Comparison of ENCODE assay signal across 9 cellular contexts in the genomic region with DNA sequence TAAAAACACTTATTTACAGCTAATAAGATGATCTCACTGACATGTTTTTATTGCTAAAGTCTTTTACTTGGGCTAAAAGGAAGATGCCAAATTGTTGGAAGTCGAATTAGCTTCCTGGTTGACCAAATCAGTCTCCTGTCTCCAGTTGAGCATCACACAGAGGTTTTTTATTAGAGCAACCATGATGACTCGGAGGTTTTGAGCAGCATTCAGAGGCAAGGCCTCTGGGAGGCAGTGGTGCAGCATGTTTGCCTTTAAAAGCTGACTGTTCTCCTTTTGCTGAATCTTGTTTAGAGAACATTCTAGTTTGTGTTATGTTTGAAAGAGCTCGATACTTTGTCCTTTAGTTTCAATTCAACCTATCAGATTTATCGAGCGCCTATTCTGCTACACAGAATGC. TPM values are rescaled to one million over a fixed set of nuclear protein-coding genes. Genes with fewer than 3 reads are reported as not detected.
DNase-seq lines count a peak whose midpoint lies in the region; TF ChIP-seq lines count a peak whose summit lies in the region.
"Had no signal": no experiment of that assay in that cellular context is flagged by ENCODE, and none has a peak within 500 bp of the region (broad histone marks: within the 10 kb centered on the region; RNA-seq: fewer than 3 reads in every experiment).

No MANE protein-coding gene starts in this region.

- peaks cover 34% of the 10 kb centered on the region for H3K27me3 Mint-ChIP-seq in activated CD4-positive, alpha-beta memory T cell treated with anti-CD3 and anti-CD28 coated beads, Interleukin-2, amount 10 ng/mL, durations not matched to agents 7 days and 5 days

- no peaks in the 10 kb centered on the region for H3K36me3 Mint-ChIP-seq in activated CD4-positive, alpha-beta memory T cell treated with anti-CD3 and anti-CD28 coated beads, Interleukin-2, amount 10 ng/mL, durations not matched to agents 7 days and 5 days (ENCODE audit: low read depth)

- no peaks in the 10 kb centered on the region for H3K9me3 Mint-ChIP-seq in activated CD4-positive, alpha-beta memory T cell treated with anti-CD3 and anti-CD28 coated beads, Interleukin-2, amount 10 ng/mL, durations not matched to agents 7 days and 5 days

- H3K4me1 Mint-ChIP-seq in activated CD4-positive, alpha-beta memory T cell treated with anti-CD3 and anti-CD28 coated beads, Interleukin-2, amount 10 ng/mL, durations not matched to agents 7 days and 5 days = peaks cover 6% of the 10 kb centered on the region

- no peak overlapping the region for H3K4me3 ChIP-seq in GM06990 (replicated peaks; ENCODE audit: low read depth, low read length)
- H3K4me3 ChIP-seq in dorsolateral prefrontal cortex = peak overlapping the region in 57 of 59 donors; percentile 4 to 87 (median 77)

- TF ChIP-seq CTCF in GM06990 (IDR thresholded peaks at IDR 0.05; ENCODE audit: insufficient read depth, low read length, poor library complexity, severe bottlenecking) = peak; percentile 23
- peak; percentile 22 to 81 (median 58) for TF ChIP-seq CTCF in dorsolateral prefrontal cortex (IDR thresholded peaks at IDR 0.05 in 54 of 56, conservative IDR thresholded peaks at IDR 0.05 in 2 of 56; ENCODE audit: low read depth in 1 of 56, partially characterized antibody in 56 of 56)

- H3K36me3 ChIP-seq in GM06990 (ENCODE audit: control insufficient read depth, insufficient read depth, low read length) = no peaks in the 10 kb centered on the region

- CTCF ChIA-PET in activated CD4-positive, alpha-beta memory T cell treated with anti-CD3 and anti-CD28 coated beads, Interleukin-2, amount 10 ng/mL, durations not matched to agents 7 days and 5 days (lab: Charles Lee) = interaction anchor here (0.7 to 1.3 kb wide), 3 partner anchors 22 to 334 kb away, joined by 3 to 4 read pairs (median 3); no protein-coding TSS in a partner anchor

- H3K27ac ChIP-seq in dorsolateral prefrontal cortex = peak overlapping the region in 57 of 59 donors; percentile 1 to 97 (median 87)

- POLR2A ChIA-PET in activated CD4-positive, alpha-beta memory T cell treated with anti-CD3 and anti-CD28 coated beads, Interleukin-2, amount 10 ng/mL, durations not matched to agents 7 days and 5 days (lab: Charles Lee) = no interaction called here

- no peak overlapping the region for H3K4me3 Mint-ChIP-seq in activated CD4-positive, alpha-beta memory T cell treated with anti-CD3 and anti-CD28 coated beads, Interleukin-2, amount 10 ng/mL, durations not matched to agents 7 days and 5 days

- intact Hi-C loops in dorsolateral prefrontal cortex (cut with DNase I) = loop anchor here in 1 of 2 donors (5.0 kb wide), 1 partner anchor 41 kb away; no protein-coding TSS in a partner anchor

- H3K27ac Mint-ChIP-seq in activated CD4-positive, alpha-beta memory T cell treated with anti-CD3 and anti-CD28 coated beads, Interleukin-2, amount 10 ng/mL, durations not matched to agents 7 days and 5 days = no peak overlapping the region

- no peaks in the 10 kb centered on the region for H3K27me3 ChIP-seq in GM06990 (replicated peaks; ENCODE audit: control insufficient read depth, insufficient read depth, low read length)
- peaks cover 0 to 13% (median 0%) of the 10 kb centered on the region in 45 donors for H3K27me3 ChIP-seq in dorsolateral prefrontal cortex

- peak; percentile 47 for DNase-seq in 8988T
- no peak for DNase-seq in GM06990 (ENCODE audit: extremely low read depth, insufficient read length)
- DNase-seq in NCI-H510A (lab: John Stamatoyannopoulos, UW) = peak; percentile 14
- peak; percentile 38 to 78 (median 64) for DNase-seq in dorsolateral prefrontal cortex
- peak; percentile 82 for DNase-seq in midbrain (lab: John Stamatoyannopoulos, UW)
- no peak for DNase-seq in activated CD4-positive, CD25-positive, alpha-beta regulatory T cell treated with anti-CD3 and anti-CD28 coated beads, Interleukin-2, amount 50 U/mL, for 72 hours
- no peak for DNase-seq in GM19240 (ENCODE audit: insufficient read length, low spot score)
- no peak for DNase-seq in activated CD4-positive, alpha-beta memory T cell treated with anti-CD3 and anti-CD28 coated beads, Interleukin-2, amount 10 ng/mL, durations not matched to agents 7 days and 5 days

RNA-seq across cellular contexts. Expression of gene UCHL1, which starts 2.1 kb away (rescaled TPM):
- 1,000 to 10,000 TPM in 92 of 120 experiments, 100 to 1,000 TPM in 28; 402 to 1,618 (median 1,227) TPM for total RNA-seq in dorsolateral prefrontal cortex
- total RNA-seq in activated CD4-positive, alpha-beta memory T cell treated with anti-CD3 and anti-CD28 coated beads, Interleukin-2, amount 10 ng/mL, durations not matched to agents 7 days and 5 days = not detected
- total RNA-seq: mononuclear cell had no signal

RNA-seq across cellular contexts. Expression of gene APBB2, which starts 44.4 kb away (rescaled TPM):
- 100 to 1,000 TPM in 78 of 120 experiments, 10 to 100 TPM in 42; 71.7 to 260 (median 112) TPM for total RNA-seq in dorsolateral prefrontal cortex
- total RNA-seq in activated CD4-positive, alpha-beta memory T cell treated with anti-CD3 and anti-CD28 coated beads, Interleukin-2, amount 10 ng/mL, durations not matched to agents 7 days and 5 days = 1 to 10 TPM in 1 of 2 experiments, under 1 TPM in 1; 0.75 to 1.3 TPM

Comparison
In these comparisons a context has a peak if more than half of its experiments do, and no peak if none do; other contexts are left out.
1. DNase-seq: peak in 8988T (single experiment), NCI-H510A (single experiment), dorsolateral prefrontal cortex (10 of 10) and midbrain (single experiment); none in GM06990 (single experiment), activated CD4-positive, CD25-positive, alpha-beta regulatory T cell treated with anti-CD3 and anti-CD28 coated beads, Interleukin-2, amount 50 U/mL, for 72 hours (single experiment), GM19240 (single experiment) and activated CD4-positive, alpha-beta memory T cell treated with anti-CD3 and anti-CD28 coated beads, Interleukin-2, amount 10 ng/mL, durations not matched to agents 7 days and 5 days (single experiment).
2. RNA of gene UCHL1, which starts 2.1 kb away (total RNA-seq): 402 to 1,618 TPM in dorsolateral prefrontal cortex; not detected in activated CD4-positive, alpha-beta memory T cell treated with anti-CD3 and anti-CD28 coated beads, Interleukin-2, amount 10 ng/mL, durations not matched to agents 7 days and 5 days; every median in the first group is over 100 times any median in the second.
3. RNA of gene APBB2, which starts 44.4 kb away (total RNA-seq): 71.7 to 260 TPM in dorsolateral prefrontal cortex; 0.75 to 1.3 TPM in activated CD4-positive, alpha-beta memory T cell treated with anti-CD3 and anti-CD28 coated beads, Interleukin-2, amount 10 ng/mL, durations not matched to agents 7 days and 5 days; every median in the first group is over 10 times any median in the second.